In the genomic region with DNA sequence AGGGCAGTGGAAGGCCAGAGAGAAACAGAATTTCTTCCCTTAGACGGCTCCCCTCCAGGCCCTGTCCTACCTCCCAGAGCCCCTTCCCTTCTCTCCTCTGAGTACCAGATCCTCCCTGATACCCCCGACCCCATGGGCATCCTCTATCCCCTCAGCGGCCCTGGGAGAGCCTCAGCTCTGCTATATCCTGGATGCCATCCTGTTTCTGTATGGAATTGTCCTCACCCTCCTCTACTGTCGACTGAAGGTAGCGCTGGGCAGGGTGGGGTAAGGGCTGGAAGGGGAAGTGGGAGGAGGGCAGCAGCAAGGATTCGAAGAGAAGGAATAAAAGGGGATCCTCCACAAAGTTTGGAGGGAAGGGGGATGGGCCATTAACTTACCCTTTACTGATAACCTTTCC, we compare ENCODE assay signal across 1 cellular context.
TF ChIP-seq lines count a peak whose summit lies in the region.

No MANE protein-coding gene starts in this region.

TF ChIP-seq in H1, 55 proteins besides CTCF, POLR2A, EP300 and RAD21:
- no peak for TF ChIP-seq SIN3A (conservative IDR thresholded peaks at IDR 0.05 in 1 of 2, IDR thresholded peaks at IDR 0.05 in 1 of 2; ENCODE audit: low read depth in 1 of 2, low read length in 2 of 2)
- no peak for TF ChIP-seq CHD2 (IDR thresholded peaks at IDR 0.05; ENCODE audit: low read length)
- TF ChIP-seq SP4 (IDR thresholded peaks at IDR 0.05; ENCODE audit: low read length): no peak
- TF ChIP-seq JUND (IDR thresholded peaks at IDR 0.05; ENCODE audit: low read length): no peak
- TF ChIP-seq BRCA1 (IDR thresholded peaks at IDR 0.05; ENCODE audit: low read depth, low read length): no peak
- TF ChIP-seq YY1 (IDR thresholded peaks at IDR 0.05; ENCODE audit: low read depth, low read length): no peak
- TF ChIP-seq, protein P1, sequence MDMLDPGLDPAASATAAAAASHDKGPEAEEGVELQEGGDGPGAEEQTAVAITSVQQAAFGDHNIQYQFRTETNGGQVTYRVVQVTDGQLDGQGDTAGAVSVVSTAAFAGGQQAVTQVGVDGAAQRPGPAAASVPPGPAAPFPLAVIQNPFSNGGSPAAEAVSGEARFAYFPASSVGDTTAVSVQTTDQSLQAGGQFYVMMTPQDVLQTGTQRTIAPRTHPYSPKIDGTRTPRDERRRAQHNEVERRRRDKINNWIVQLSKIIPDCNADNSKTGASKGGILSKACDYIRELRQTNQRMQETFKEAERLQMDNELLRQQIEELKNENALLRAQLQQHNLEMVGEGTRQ (IDR thresholded peaks at IDR 0.05; ENCODE audit: low read length): no peak
- no peak for TF ChIP-seq EZH2 (IDR thresholded peaks at IDR 0.05; ENCODE audit: low read depth, low read length, severe bottlenecking)
- no peak for TF ChIP-seq ZNF274 (IDR thresholded peaks at IDR 0.05; ENCODE audit: borderline replicate concordance, extremely low read depth, low read length)
- no peak for TF ChIP-seq MAFK (IDR thresholded peaks at IDR 0.05; ENCODE audit: low read depth, low read length)
- no peak for TF ChIP-seq GTF2F1 (IDR thresholded peaks at IDR 0.05; ENCODE audit: borderline replicate concordance, low read depth, low read length)
- no peak for TF ChIP-seq TEAD4 (IDR thresholded peaks at IDR 0.05; ENCODE audit: low read depth, low read length)
- no peak for TF ChIP-seq HDAC6 (IDR thresholded peaks at IDR 0.05; ENCODE audit: low read depth, low read length)
- no peak for TF ChIP-seq SAP30 (IDR thresholded peaks at IDR 0.05; ENCODE audit: insufficient read depth, insufficient replicate concordance, low read length)
